Comparison of ENCODE assay signal across 9 cellular contexts in the genomic region with DNA sequence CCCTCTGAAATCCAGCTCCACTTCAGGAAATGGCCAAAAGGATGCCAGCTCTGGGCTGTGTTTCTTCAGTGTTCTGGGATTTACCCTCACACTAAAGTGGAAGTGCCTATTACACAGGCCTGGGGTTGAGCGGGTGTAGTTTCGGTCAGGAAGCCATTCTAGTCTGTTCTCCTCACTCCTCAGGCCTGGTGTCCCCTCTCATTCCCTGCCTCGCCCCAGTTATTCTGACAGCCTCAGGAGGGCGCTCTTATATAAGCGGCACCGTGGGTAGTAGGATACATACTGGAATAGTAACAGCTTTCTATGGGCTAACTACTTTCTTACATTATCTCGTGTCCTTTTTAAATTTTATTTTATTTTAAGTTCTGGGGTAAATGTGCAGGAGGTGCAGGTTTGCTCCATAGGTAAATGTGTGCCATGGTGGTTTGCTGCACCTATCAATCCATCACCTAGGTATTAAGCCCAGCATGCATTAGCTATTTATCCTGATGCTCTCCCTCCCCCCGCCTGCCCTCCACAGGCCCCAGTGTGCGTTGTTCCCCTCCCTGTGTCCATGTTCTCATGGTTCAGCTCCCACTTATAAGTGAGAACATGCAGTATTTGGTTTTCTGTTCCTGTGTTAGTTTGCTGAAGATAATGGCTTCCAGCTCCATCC. TPM values are rescaled to one million over a fixed set of nuclear protein-coding genes. Genes with fewer than 3 reads are reported as not detected.
DNase-seq lines count a peak whose midpoint lies in the region; ATAC-seq, FAIRE-seq and TF ChIP-seq lines count a peak whose summit lies in the region.
"Had no signal": no experiment of that assay in that cellular context is flagged by ENCODE, and none has a peak within 500 bp of the region (broad histone marks: within the 10 kb centered on the region; RNA-seq: fewer than 3 reads in every experiment).

No MANE protein-coding gene starts in this region.

- WGBS in A549 (ENCODE audit: missing lambda C conversion rate), result 52% methylated on average over 9 of the region's 9 CpGs

- peak in 1 of 2 experiments; percentile 63; a peak in 4 of 5 replicates for TF ChIP-seq RAD21 in A549 (conservative IDR thresholded peaks at IDR 0.05 in 1 of 2, IDR thresholded peaks at IDR 0.05 in 1 of 2)

- no peaks in the 10 kb centered on the region for H3K27me3 ChIP-seq in OCI-LY1 (ENCODE audit: insufficient read depth, low read length)

- no peaks in the 10 kb centered on the region for H3K9me2 ChIP-seq in OCI-LY1 (ENCODE audit: low read depth, low read length)

- no peak for TF ChIP-seq EP300 in A549 (IDR thresholded peaks at IDR 0.05)

- no peaks in the 10 kb centered on the region for H3K9me3 ChIP-seq in A549
- no peaks in the 10 kb centered on the region for H3K9me3 ChIP-seq in OCI-LY1 (ENCODE audit: low read length)

- in situ Hi-C loops in GM13976 (cut with MboI; ENCODE audit: low sequenced_read_pairs, unreplicated experiment), result no loop called here

- no peak for FAIRE-seq in A549 (lab: Jason Lieb, UNC)

- no peaks in the 10 kb centered on the region for H3K36me3 ChIP-seq in OCI-LY1 (ENCODE audit: insufficient read depth, low read length)

- H3K27ac ChIP-seq in A549 (no peak overlapping the region), OCI-LY1 (ENCODE audit: low read depth, low read length, poor library complexity, severe bottlenecking) (no peak overlapping the region)

- H3K79me2 ChIP-seq in OCI-LY1 (ENCODE audit: insufficient read depth, low read length), result no peaks in the 10 kb centered on the region

- H2AFZ ChIP-seq in OCI-LY1 (ENCODE audit: low read length), result no peak overlapping the region

- DNase-seq in A549 (ENCODE audit: low read depth in 1 of 2, low spot score in 1 of 2) (peak; percentile 32 to 44), GM13976 (ENCODE audit: low spot score) (no peak), fibroblast of villous mesenchyme (ENCODE audit: low read depth) (peak; percentile 45), SHP77 treated with DMSO at 0.1 percent for 48 hours (lab: John Stamatoyannopoulos, UW) (no peak), DMS79 (lab: John Stamatoyannopoulos, UW) (no peak), NCI-H1436 (lab: John Stamatoyannopoulos, UW) (no peak)

- H3K9ac ChIP-seq in OCI-LY1 (ENCODE audit: low read length), result no peak overlapping the region

- CTCF ChIA-PET in A549 (lab: Yijun Ruan, JAX), result interaction anchor here (0.6 to 2.8 kb wide), 13 partner anchors 8 to 1618 kb away, joined by 3 to 14 read pairs (median 5); partner anchors contain the start of gene FRA10AC1

- H3K4me1 ChIP-seq in A549 (peaks cover 6% of the 10 kb centered on the region; the same call in 2 of the 3 replicates), OCI-LY1 (ENCODE audit: insufficient read depth, low read length, severe bottlenecking) (no peaks in the 10 kb centered on the region)

- TF ChIP-seq CTCF in A549 (IDR thresholded peaks at IDR 0.05) (peak; percentile 38; the same call in 2 of the 3 replicates), GM13976 (IDR thresholded peaks at IDR 0.05; ENCODE audit: borderline replicate concordance, control extremely low read depth, extremely low read depth, insufficient read depth, missing control alignments) (peak; percentile 34), OCI-LY1 (IDR thresholded peaks at IDR 0.05; ENCODE audit: low read length) (peak; percentile 19; the same call in 1 of the 2 replicates), fibroblast of villous mesenchyme (IDR thresholded peaks at IDR 0.05; ENCODE audit: insufficient read depth, low read depth, low read length) (peak; percentile 66)

- H3K4me2 ChIP-seq in A549 (no peak overlapping the region), OCI-LY1 (ENCODE audit: low read length) (no peak overlapping the region)

- no peaks in the 10 kb centered on the region for H4K20me1 ChIP-seq in OCI-LY1 (ENCODE audit: insufficient read depth, low read length)

- no peaks in the 10 kb centered on the region for H3F3A ChIP-seq in OCI-LY1 (ENCODE audit: insufficient read depth, low read length)

- no peak for TF ChIP-seq POLR2A in A549 (IDR thresholded peaks at IDR 0.05; ENCODE audit: low read length)

- H3K4me3 ChIP-seq in A549, result no peak overlapping the region
- no peak overlapping the region for H3K4me3 ChIP-seq in OCI-LY1 (ENCODE audit: low read depth, low read length, poor library complexity, severe bottlenecking)
- no peak overlapping the region for H3K4me3 ChIP-seq in fibroblast of villous mesenchyme (ENCODE audit: low read depth, low read length)

- peak; percentile 65 to 88; a peak in 5 of 6 replicates for ATAC-seq in A549
- no peak for ATAC-seq in HG03439 (IDR thresholded peaks at IDR 0.05; ENCODE audit: unreplicated experiment)
- ATAC-seq: activated T-cell treated with anti-CD3 and anti-CD28 coated beads, Interleukin-2, amount 50 U/mL, for 72 hours had no signal

- POLR2A ChIA-PET in A549 (lab: Yijun Ruan, JAX), result no interaction called here

TF ChIP-seq in A549, 52 proteins besides CTCF, POLR2A, EP300 and RAD21:
- TF ChIP-seq ZC3H11A (IDR thresholded peaks at IDR 0.05) (no peak), NFE2L2 (conservative IDR thresholded peaks at IDR 0.05; ENCODE audit: low read length) (no peak), RNF2 (IDR thresholded peaks at IDR 0.05; ENCODE audit: borderline replicate concordance, low read depth) (no peak), JUN (IDR thresholded peaks at IDR 0.05) (no peak), FOSL2 (IDR thresholded peaks at IDR 0.05) (no peak), FOSL2 (CRISPR knock-in tag; IDR thresholded peaks at IDR 0.05) (no peak), BCL3 (IDR thresholded peaks at IDR 0.05) (no peak), HDAC2 (IDR thresholded peaks at IDR 0.05) (no peak)
TF ChIP-seq in A549: peak in this region for 0.

RNA-seq across cellular contexts. Expression of gene LGI1, which starts 12.2 kb away (rescaled TPM):
- polyA plus RNA-seq in A549 (2011; rRNA removed) (not detected in 2 replicates), A549 (2017; fragmentation: RNase III; extraction: RNeasy Plus Mini Kit Qiagen cat#74134 plus additional on column Dnase treatment) (not detected in 3 replicates)
- polyA plus RNA-seq in A549 (2012; cell fraction: cytosol; rRNA removed), result not detected in 2 replicates
- polyA plus RNA-seq in A549 (2012; cell fraction: nucleus; rRNA removed), result not detected in 2 replicates
- polyA minus RNA-seq in A549 (2011; rRNA and poly(A)+ RNA removed), result not detected in 2 replicates
- not detected in 2 replicates for total RNA-seq in fibroblast of villous mesenchyme
- total RNA-seq: activated T-cell treated with anti-CD3 and anti-CD28 coated beads, Interleukin-2, amount 50 U/mL, for 72 hours had no signal

RNA-seq across cellular contexts. Expression of gene FRA10AC1, which starts 43.1 kb away (rescaled TPM):
- polyA plus RNA-seq in A549 (2011; rRNA removed), result 10.0 and 20.5 TPM in 2 replicates
- polyA plus RNA-seq in A549 (2012; cell fraction: cytosol; rRNA removed), result 2.1 and 2.8 TPM in 2 replicates
- polyA plus RNA-seq in A549 (2012; cell fraction: nucleus; rRNA removed), result 2.2 and 3.9 TPM in 2 replicates
- polyA plus RNA-seq in A549 (2017; fragmentation: RNase III; extraction: RNeasy Plus Mini Kit Qiagen cat#74134 plus additional on column Dnase treatment), result 10.4 to 11.1 TPM (median 10.8 TPM) in 3 replicates
- polyA minus RNA-seq in A549 (2011; rRNA and poly(A)+ RNA removed), result 3.3 and 5.0 TPM in 2 replicates
- total RNA-seq in fibroblast of villous mesenchyme, result 6.0 and 11.3 TPM in 2 replicates

Comparison
In these comparisons a context has a peak if more than half of its experiments do, and no peak if none do; other contexts are left out.
1. DNase-seq: peak in A549 (2 of 2) and fibroblast of villous mesenchyme (single experiment); none in GM13976 (single experiment), SHP77 treated with DMSO at 0.1 percent for 48 hours (single experiment), DMS79 (single experiment) and NCI-H1436 (single experiment).
2. Peak in every context shown above with its lines, with median percentiles within 50 percentile points of each other: CTCF ChIP-seq.